18 cellular contexts compared by ENCODE assay signal in the genomic region with DNA sequence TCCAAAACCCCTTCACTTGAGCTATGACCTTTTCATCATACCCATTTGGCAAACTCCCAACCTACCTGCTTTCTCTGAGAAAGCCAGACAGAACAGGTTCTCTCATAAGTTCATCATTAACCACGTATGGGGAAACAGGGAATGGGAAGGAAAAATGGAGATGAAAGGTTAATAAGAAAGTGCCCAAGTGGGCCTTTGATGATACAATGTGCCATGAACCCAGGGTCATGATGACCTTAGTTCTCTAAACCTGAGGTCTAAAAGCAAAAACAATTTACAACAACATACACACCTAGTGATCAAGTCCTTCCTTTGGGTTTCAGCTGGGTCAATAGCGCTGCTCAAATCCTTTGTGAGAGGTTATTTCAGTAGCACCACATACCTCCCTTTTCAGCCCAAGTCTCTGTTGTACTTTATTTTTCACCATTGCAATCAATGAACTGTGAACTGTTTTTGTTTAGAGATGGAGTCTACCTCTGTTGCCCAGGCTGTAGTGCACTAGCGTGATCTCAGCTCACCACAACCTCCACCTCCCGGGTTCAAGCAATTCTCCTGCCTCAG. TPM values are rescaled to one million over a fixed set of nuclear protein-coding genes. Genes with fewer than 3 reads are reported as not detected.
DNase-seq lines count a peak whose midpoint lies in the region; ATAC-seq and TF ChIP-seq lines count a peak whose summit lies in the region.
"Had no signal": no experiment of that assay in that cellular context is flagged by ENCODE, and none has a peak within 500 bp of the region (broad histone marks: within the 10 kb centered on the region; RNA-seq: fewer than 3 reads in every experiment).

No MANE protein-coding gene starts in this region.

- H3K4me1 ChIP-seq in CD8-positive, alpha-beta T cell (ENCODE audit: insufficient read depth, low read length): no peaks in the 10 kb centered on the region
- H3K4me1 ChIP-seq in hepatocyte (ENCODE audit: insufficient read depth): peaks cover 8% of the 10 kb centered on the region
- no peaks in the 10 kb centered on the region for H3K4me1 ChIP-seq in mucosa of descending colon (ENCODE audit: low read depth)
- no peaks in the 10 kb centered on the region for H3K4me1 ChIP-seq in BE2C
- H3K4me1 ChIP-seq: Caco-2 had no signal

- H4K20me1 ChIP-seq in hepatocyte (ENCODE audit: insufficient read depth, poor library complexity, severe bottlenecking): no peaks in the 10 kb centered on the region

- no peak overlapping the region for H3K4me3 ChIP-seq in CD8-positive, alpha-beta T cell (ENCODE audit: low read depth, low read length)
- no peak overlapping the region for H3K4me3 ChIP-seq in hepatocyte
- no peak overlapping the region for H3K4me3 ChIP-seq in mucosa of descending colon
- H3K4me3 ChIP-seq in BE2C (ENCODE audit: low read depth, low read length): no peak overlapping the region
- H3K4me3 ChIP-seq: GM12878, K562, PC-9 had no signal

- no peaks in the 10 kb centered on the region for H3K9me3 Mint-ChIP-seq in CD8-positive, alpha-beta T cell
- no peaks in the 10 kb centered on the region for H3K9me3 Mint-ChIP-seq in type B pancreatic cell
- H3K9me3 Mint-ChIP-seq: CD14-positive monocyte had no signal

- no peaks in the 10 kb centered on the region for H3K36me3 ChIP-seq in CD8-positive, alpha-beta T cell (ENCODE audit: insufficient read depth, low read length)
- no peaks in the 10 kb centered on the region for H3K36me3 ChIP-seq in hepatocyte (replicated peaks; ENCODE audit: insufficient read depth, low read depth)
- H3K36me3 ChIP-seq in mucosa of descending colon (ENCODE audit: low read depth): no peaks in the 10 kb centered on the region
- no peaks in the 10 kb centered on the region for H3K36me3 ChIP-seq in BE2C

- CTCF ChIA-PET in CD8-positive, alpha-beta T cell (lab: Charles Lee): no interaction called here

- peak overlapping the region; percentile 19 for H3K4me2 ChIP-seq in hepatocyte
- H3K4me2 ChIP-seq: PC-9 had no signal

- H3K4me1 Mint-ChIP-seq in CD8-positive, alpha-beta T cell (ENCODE audit: low read depth): no peaks in the 10 kb centered on the region
- H3K4me1 Mint-ChIP-seq in type B pancreatic cell (ENCODE audit: unreplicated experiment): no peaks in the 10 kb centered on the region
- H3K4me1 Mint-ChIP-seq: CD14-positive monocyte had no signal

- ATAC-seq in CD8-positive, alpha-beta T cell: no peak
- peak; percentile 82 for ATAC-seq in mucosa of descending colon
- ATAC-seq: GM12878, K562 had no signal

- TF ChIP-seq CTCF in CD8-positive, alpha-beta T cell (IDR thresholded peaks at IDR 0.05): no peak
- no peak for TF ChIP-seq CTCF in hepatocyte (IDR thresholded peaks at IDR 0.05; ENCODE audit: poor library complexity)
- TF ChIP-seq CTCF in mucosa of descending colon (IDR thresholded peaks at IDR 0.05): no peak
- no peak for TF ChIP-seq CTCF in BE2C (IDR thresholded peaks at IDR 0.05; ENCODE audit: low read depth, low read length)
- TF ChIP-seq CTCF in type B pancreatic cell (conservative IDR thresholded peaks at IDR 0.05): no peak

- no peaks in the 10 kb centered on the region for H3K79me2 ChIP-seq in hepatocyte

- POLR2A ChIA-PET in CD8-positive, alpha-beta T cell (lab: Charles Lee): no interaction called here

- H3K36me3 Mint-ChIP-seq in CD8-positive, alpha-beta T cell: peaks cover 19% of the 10 kb centered on the region
- H3K36me3 Mint-ChIP-seq in type B pancreatic cell: peaks cover 8% of the 10 kb centered on the region

- H3K4me3 Mint-ChIP-seq in CD8-positive, alpha-beta T cell: no peak overlapping the region
- H3K4me3 Mint-ChIP-seq in type B pancreatic cell: no peak overlapping the region
- H3K4me3 Mint-ChIP-seq: CD14-positive monocyte had no signal

- H3K27me3 Mint-ChIP-seq in CD8-positive, alpha-beta T cell (ENCODE audit: low read depth): no peaks in the 10 kb centered on the region
- H3K27me3 Mint-ChIP-seq in type B pancreatic cell: no peaks in the 10 kb centered on the region

- 85% methylated on average over 4 of the region's 4 CpGs for WGBS in hepatocyte (ENCODE audit: low lambda C conversion rate, missing lambda C conversion rate)

- no peak overlapping the region for H3K27ac ChIP-seq in CD8-positive, alpha-beta T cell (ENCODE audit: low read depth, low read length)
- peak overlapping the region; percentile 57 for H3K27ac ChIP-seq in hepatocyte
- H3K27ac ChIP-seq: PC-9 had no signal

- no peaks in the 10 kb centered on the region for H3K9me3 ChIP-seq in CD8-positive, alpha-beta T cell (ENCODE audit: low read length)
- H3K9me3 ChIP-seq in hepatocyte (ENCODE audit: low read depth): no peaks in the 10 kb centered on the region
- no peaks in the 10 kb centered on the region for H3K9me3 ChIP-seq in mucosa of descending colon
- H3K9me3 ChIP-seq in BE2C: no peaks in the 10 kb centered on the region
- H3K9me3 ChIP-seq: Caco-2 had no signal

- intact Hi-C loops in CD8-positive, alpha-beta T cell (cut with DNase I, micrococcal nuclease): no loop called here
- intact Hi-C loops in mucosa of descending colon (cut with DNase I, micrococcal nuclease): no loop called here

- no peak for DNase-seq in CD8-positive, alpha-beta T cell
- DNase-seq in NCI-H2029 (lab: John Stamatoyannopoulos, UW) (peak; percentile 12), hepatocyte (ENCODE audit: low spot score) (peak; percentile 62), mucosa of descending colon (peak in 1 of 3 donors; percentile 35), NCI-H1930 (lab: John Stamatoyannopoulos, UW) (no peak), BE2C (no peak), type B pancreatic cell (ENCODE audit: extremely low spot score, unreplicated experiment) (no peak), NCI-H2107 treated with DMSO at 0.1 percent for 48 hours (lab: John Stamatoyannopoulos, UW; ENCODE audit: unreplicated experiment) (no peak)
- DNase-seq: DMS79, HCEC 1CT, NCI-H1436, NCI-H2107, PC-9 had no signal

- H3K27me3 ChIP-seq in CD8-positive, alpha-beta T cell (ENCODE audit: insufficient read depth, low read length): no peaks in the 10 kb centered on the region
- no peaks in the 10 kb centered on the region for H3K27me3 ChIP-seq in hepatocyte
- H3K27me3 ChIP-seq in BE2C: no peaks in the 10 kb centered on the region

- no peaks in the 10 kb centered on the region for H3K9me2 ChIP-seq in hepatocyte (replicated peaks; ENCODE audit: insufficient read depth)

- peak overlapping the region; percentile 15 for H3K27ac Mint-ChIP-seq in CD8-positive, alpha-beta T cell
- H3K27ac Mint-ChIP-seq in type B pancreatic cell: no peak overlapping the region
- H3K27ac Mint-ChIP-seq: CD14-positive monocyte had no signal

- H2AFZ ChIP-seq in hepatocyte: no peak overlapping the region
- H2AFZ ChIP-seq: PC-9 had no signal

RNA-seq across cellular contexts. Expression of a gene that starts 14.5 kb away (rescaled TPM):
- total RNA-seq in CD8-positive, alpha-beta T cell: 10 to 100 TPM; 18.9 to 20.2 TPM
- 7.9 and 17.6 TPM in 2 replicates for total RNA-seq in hepatocyte
- 41.9 and 42.5 TPM in 2 replicates for polyA plus RNA-seq in hepatocyte
- total RNA-seq in mucosa of descending colon: 10 to 100 TPM; 11.5 to 26.9 (median 15.5) TPM
- 32.7 TPM for polyA plus RNA-seq in BE2C (2012; ENCODE audit: insufficient read depth, insufficient read length, low read depth)
- total RNA-seq in type B pancreatic cell (ENCODE audit: low replicate concordance): 21.9 and 30.9 TPM in 2 replicates

RNA-seq across cellular contexts. Expression of a gene that starts 21.2 kb away (rescaled TPM):
- 1 to 10 TPM; 4.2 to 4.4 TPM for total RNA-seq in CD8-positive, alpha-beta T cell
- total RNA-seq in hepatocyte (0.52 and 1.6 TPM in 2 replicates), mucosa of descending colon (10 to 100 TPM in 1 of 3 donors, 1 to 10 TPM in 2; 8.4 to 10.3 (median 9.3) TPM), type B pancreatic cell (ENCODE audit: low replicate concordance) (4.0 and 5.6 TPM in 2 replicates)
- polyA plus RNA-seq in hepatocyte: 1.9 and 3.0 TPM in 2 replicates
- 1.6 TPM for polyA plus RNA-seq in BE2C (2012; ENCODE audit: insufficient read depth, insufficient read length, low read depth)

RNA-seq across cellular contexts. Expression of a gene that starts 24.9 kb away (rescaled TPM):
- total RNA-seq in CD8-positive, alpha-beta T cell: 10 to 100 TPM; 23.8 to 25.0 TPM
- total RNA-seq in hepatocyte (10.5 and 18.8 TPM in 2 replicates), mucosa of descending colon (10 to 100 TPM; 18.7 to 31.7 (median 30.1) TPM), type B pancreatic cell (ENCODE audit: low replicate concordance) (54.5 and 117 TPM in 2 replicates)
- 13.6 and 16.1 TPM in 2 replicates for polyA plus RNA-seq in hepatocyte
- 56.0 TPM for polyA plus RNA-seq in BE2C (2012; ENCODE audit: insufficient read depth, insufficient read length, low read depth)

RNA-seq across cellular contexts. Expression of a gene that starts 26.1 kb away (rescaled TPM):
- total RNA-seq in CD8-positive, alpha-beta T cell: 100 to 1,000 TPM; 223 to 226 TPM
- 6.3 and 11.4 TPM in 2 replicates for total RNA-seq in hepatocyte
- 17.2 and 19.4 TPM in 2 replicates for polyA plus RNA-seq in hepatocyte
- total RNA-seq in mucosa of descending colon: 10 to 100 TPM; 35.6 to 59.6 (median 57.7) TPM
- polyA plus RNA-seq in BE2C (2012; ENCODE audit: insufficient read depth, insufficient read length, low read depth): 15.1 TPM
- total RNA-seq in type B pancreatic cell (ENCODE audit: low replicate concordance): 42.6 and 43.1 TPM in 2 replicates

RNA-seq across cellular contexts. Expression of a gene that starts 36.1 kb away (rescaled TPM):
- not detected for total RNA-seq in CD8-positive, alpha-beta T cell
- total RNA-seq in hepatocyte (0.03 and 0.12 TPM in 2 replicates), mucosa of descending colon (1 to 10 TPM; 2.1 to 3.0 (median 2.8) TPM), type B pancreatic cell (ENCODE audit: low replicate concordance) (0.24 TPM in 1 of 2 replicates, not detected in the other)
- 0.32 TPM in 1 of 2 replicates, not detected in the other for polyA plus RNA-seq in hepatocyte
- 0.49 TPM for polyA plus RNA-seq in BE2C (2012; ENCODE audit: insufficient read depth, insufficient read length, low read depth)
- total RNA-seq: A172, Caco-2, GM12878, K562, PC-9 had no signal
- polyA plus RNA-seq: CD14-positive monocyte, GM12878, K562 had no signal

Comparison
In these comparisons a context has a peak if more than half of its experiments do, and no peak if none do; other contexts are left out.
1. DNase-seq: peak in NCI-H2029 (single experiment) and hepatocyte (single experiment); none in CD8-positive, alpha-beta T cell (0 of 7), NCI-H1930 (0 of 2), BE2C (single experiment), type B pancreatic cell (single experiment) and NCI-H2107 treated with DMSO at 0.1 percent for 48 hours (single experiment).